1 cellular context compared by ENCODE assay signal in the genomic region with DNA sequence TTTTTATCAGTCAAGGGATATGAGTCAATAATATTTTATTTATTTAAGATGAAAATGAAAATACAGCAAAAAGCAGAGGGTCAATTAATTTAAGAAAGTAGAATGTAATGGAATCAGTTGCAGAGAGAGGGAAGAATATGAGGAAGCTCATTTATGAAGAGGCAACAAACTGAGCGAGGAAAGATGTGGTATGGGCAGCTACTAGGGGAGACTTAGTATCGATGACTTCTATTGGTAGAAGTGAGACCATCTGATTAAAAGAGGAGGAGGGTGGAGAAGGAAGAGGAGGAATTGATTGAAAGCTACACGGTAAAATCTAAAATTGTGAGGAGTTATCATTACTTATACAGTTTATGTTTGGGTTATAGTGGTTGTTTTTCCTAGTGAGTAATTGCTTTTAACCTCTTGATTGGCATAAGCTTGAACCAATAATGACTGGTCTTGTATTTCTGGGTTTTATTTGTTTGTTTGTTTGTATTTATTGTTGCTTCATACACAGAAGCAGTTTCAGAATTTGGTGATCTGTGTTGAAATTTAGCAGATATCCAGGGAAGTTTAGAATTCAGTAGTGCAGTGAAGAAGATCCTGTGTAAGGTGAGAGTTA.
TF ChIP-seq lines count a peak whose summit lies in the region.

No MANE protein-coding gene starts in this region.

TF ChIP-seq in A549, 52 proteins besides CTCF, POLR2A, EP300 and RAD21 (continued from another document):
- TF ChIP-seq, protein P1, sequence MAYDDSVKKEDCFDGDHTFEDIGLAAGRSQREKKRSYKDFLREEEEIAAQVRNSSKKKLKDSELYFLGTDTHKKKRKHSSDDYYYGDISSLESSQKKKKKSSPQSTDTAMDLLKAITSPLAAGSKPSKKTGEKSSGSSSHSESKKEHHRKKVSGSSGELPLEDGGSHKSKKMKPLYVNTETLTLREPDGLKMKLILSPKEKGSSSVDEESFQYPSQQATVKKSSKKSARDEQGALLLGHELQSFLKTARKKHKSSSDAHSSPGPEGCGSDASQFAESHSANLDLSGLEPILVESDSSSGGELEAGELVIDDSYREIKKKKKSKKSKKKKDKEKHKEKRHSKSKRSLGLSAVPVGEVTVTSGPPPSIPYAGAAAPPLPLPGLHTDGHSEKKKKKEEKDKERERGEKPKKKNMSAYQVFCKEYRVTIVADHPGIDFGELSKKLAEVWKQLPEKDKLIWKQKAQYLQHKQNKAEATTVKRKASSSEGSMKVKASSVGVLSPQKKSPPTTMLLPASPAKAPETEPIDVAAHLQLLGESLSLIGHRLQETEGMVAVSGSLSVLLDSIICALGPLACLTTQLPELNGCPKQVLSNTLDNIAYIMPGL (CRISPR knock-in tag; IDR thresholded peaks at IDR 0.05; ENCODE audit: borderline replicate concordance) = no peak
- TF ChIP-seq, protein P2, sequence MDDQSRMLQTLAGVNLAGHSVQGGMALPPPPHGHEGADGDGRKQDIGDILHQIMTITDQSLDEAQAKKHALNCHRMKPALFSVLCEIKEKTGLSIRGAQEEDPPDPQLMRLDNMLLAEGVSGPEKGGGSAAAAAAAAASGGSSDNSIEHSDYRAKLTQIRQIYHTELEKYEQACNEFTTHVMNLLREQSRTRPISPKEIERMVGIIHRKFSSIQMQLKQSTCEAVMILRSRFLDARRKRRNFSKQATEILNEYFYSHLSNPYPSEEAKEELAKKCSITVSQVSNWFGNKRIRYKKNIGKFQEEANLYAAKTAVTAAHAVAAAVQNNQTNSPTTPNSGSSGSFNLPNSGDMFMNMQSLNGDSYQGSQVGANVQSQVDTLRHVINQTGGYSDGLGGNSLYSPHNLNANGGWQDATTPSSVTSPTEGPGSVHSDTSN (IDR thresholded peaks at IDR 0.05) = no peak
- TF ChIP-seq EHF (CRISPR knock-in tag; IDR thresholded peaks at IDR 0.05) (no peak), ZSCAN20 (CRISPR knock-in tag; IDR thresholded peaks at IDR 0.05) (no peak)
